Comparison of ENCODE assay signal across 9 cellular contexts in the genomic region with DNA sequence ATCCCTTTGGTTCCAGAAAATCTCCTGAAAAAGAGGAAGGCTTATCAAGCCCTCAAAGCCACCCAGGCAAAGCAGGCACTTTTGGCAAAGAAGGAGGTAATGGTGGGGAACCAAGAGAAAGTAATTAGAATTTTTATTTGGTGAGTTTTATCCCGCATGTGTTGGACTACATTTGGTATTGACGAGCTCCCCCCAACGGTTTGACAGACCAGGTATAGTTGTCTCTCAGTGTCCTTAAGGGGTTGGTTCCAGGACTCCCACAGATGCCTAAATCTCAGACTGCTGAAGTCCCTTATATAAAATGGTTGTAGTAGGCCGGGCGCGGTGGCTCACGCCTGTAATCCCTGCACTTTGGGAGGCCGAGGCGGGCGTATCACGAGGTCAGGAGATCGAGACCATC. TPM values are rescaled to one million over a fixed set of nuclear protein-coding genes. Genes with fewer than 3 reads are reported as not detected.
DNase-seq lines count a peak whose midpoint lies in the region; ATAC-seq and TF ChIP-seq lines count a peak whose summit lies in the region.
"Not testable (repeated sequence)": the region's sequence is repeated elsewhere in the genome, so short reads cannot be mapped to it uniquely, and the experiment has no call there.
"Had no signal": no experiment of that assay in that cellular context is flagged by ENCODE, and none has a peak within 500 bp of the region (broad histone marks: within the 10 kb centered on the region; RNA-seq: fewer than 3 reads in every experiment).

No MANE protein-coding gene starts in this region.

- H3K4me3 ChIP-seq in BJ (ENCODE audit: low read depth, low read length) (peak overlapping the region; percentile 82), dorsolateral prefrontal cortex (peak overlapping the region in 58 of 59 donors; percentile 56 to 96 (median 80)), right cardiac atrium (ENCODE audit: low read length) (peak overlapping the region; percentile 64)

- peaks cover 31% of the 10 kb centered on the region for H3K36me3 Mint-ChIP-seq in HFFc6 (ENCODE audit: low read depth)
- peaks cover 45% of the 10 kb centered on the region for H3K36me3 Mint-ChIP-seq in activated T-helper 2 cell treated with anti-CD3 and anti-CD28 coated beads, Interferon-gamma antibody, Interleukin-2, Interleukin-4, amounts not matched to agents 10 μg/mL and 5 μg/mL and 100 μg/mL, durations not matched to agents 14 hours and 24 hours and 36 hours (ENCODE audit: low read depth)
- H3K36me3 Mint-ChIP-seq in natural killer cell = peaks cover 17% of the 10 kb centered on the region
- peaks cover 27% of the 10 kb centered on the region for H3K36me3 Mint-ChIP-seq in stimulated activated memory B cell treated with anti-CD40 and anti-IgM and Interleukin-4, amounts not matched to agents 10 μg/mL and 1 μg/mL and 100 μg/mL, for 72 hours

- not testable (repeated sequence) for ATAC-seq in right cardiac atrium; natural killer cell; stimulated activated memory B cell treated with anti-CD40 and anti-IgM and Interleukin-4, amounts not matched to agents 10 μg/mL and 1 μg/mL and 100 μg/mL, for 72 hours

- not testable (repeated sequence) for H3K4me1 ChIP-seq in right cardiac atrium (ENCODE audit: control insufficient read depth, insufficient read depth, low read length)

- H3K4me3 Mint-ChIP-seq in HFFc6 (peak overlapping the region; percentile 92), natural killer cell (peak overlapping the region; percentile 98)
- H3K4me3 Mint-ChIP-seq in activated T-helper 2 cell treated with anti-CD3 and anti-CD28 coated beads, Interferon-gamma antibody, Interleukin-2, Interleukin-4, amounts not matched to agents 10 μg/mL and 5 μg/mL and 100 μg/mL, durations not matched to agents 14 hours and 24 hours and 36 hours (ENCODE audit: low read depth) = peak overlapping the region; percentile 94
- H3K4me3 Mint-ChIP-seq in stimulated activated memory B cell treated with anti-CD40 and anti-IgM and Interleukin-4, amounts not matched to agents 10 μg/mL and 1 μg/mL and 100 μg/mL, for 72 hours = peak overlapping the region; percentile 99

- CTCF ChIA-PET in BJ (lab: Yijun Ruan, JAX) (interaction anchor here (1.5 to 2.0 kb wide), 2 partner anchors 9 to 19 kb away, joined by 3 to 8 read pairs; no protein-coding TSS in a partner anchor), RWPE1 (lab: Yijun Ruan, JAX) (interaction anchor here (0.6 kb wide), 1 partner anchor 94 kb away, joined by 3 read pairs; no protein-coding TSS in a partner anchor)

- not testable (repeated sequence) for H3K27me3 ChIP-seq in BJ (ENCODE audit: control insufficient read depth, insufficient read depth, low read length); dorsolateral prefrontal cortex; right cardiac atrium (ENCODE audit: control insufficient read depth, insufficient read depth)

- H3K27ac Mint-ChIP-seq in HFFc6 (peak overlapping the region; percentile 96), natural killer cell (peak overlapping the region; percentile 99 to 100)
- H3K27ac Mint-ChIP-seq in activated T-helper 2 cell treated with anti-CD3 and anti-CD28 coated beads, Interferon-gamma antibody, Interleukin-2, Interleukin-4, amounts not matched to agents 10 μg/mL and 5 μg/mL and 100 μg/mL, durations not matched to agents 14 hours and 24 hours and 36 hours = peak overlapping the region; percentile 98
- peak overlapping the region; percentile 99 for H3K27ac Mint-ChIP-seq in stimulated activated memory B cell treated with anti-CD40 and anti-IgM and Interleukin-4, amounts not matched to agents 10 μg/mL and 1 μg/mL and 100 μg/mL, for 72 hours

- peaks cover 19% of the 10 kb centered on the region for H3K4me1 Mint-ChIP-seq in HFFc6 (ENCODE audit: low read depth)
- not testable (repeated sequence) for H3K4me1 Mint-ChIP-seq in activated T-helper 2 cell treated with anti-CD3 and anti-CD28 coated beads, Interferon-gamma antibody, Interleukin-2, Interleukin-4, amounts not matched to agents 10 μg/mL and 5 μg/mL and 100 μg/mL, durations not matched to agents 14 hours and 24 hours and 36 hours (ENCODE audit: low read depth)
- H3K4me1 Mint-ChIP-seq in natural killer cell = peaks cover 26 to 31% of the 10 kb centered on the region in 2 donors
- H3K4me1 Mint-ChIP-seq in stimulated activated memory B cell treated with anti-CD40 and anti-IgM and Interleukin-4, amounts not matched to agents 10 μg/mL and 1 μg/mL and 100 μg/mL, for 72 hours = peaks cover 28% of the 10 kb centered on the region

- not testable (repeated sequence) for DNase-seq in BJ (ENCODE audit: low read depth); HFFc6; RWPE1 (ENCODE audit: low spot score); activated T-helper 2 cell treated with anti-CD3 and anti-CD28 coated beads, Interferon-gamma antibody, Interleukin-2, Interleukin-4, amounts not matched to agents 10 μg/mL and 5 μg/mL and 100 μg/mL, durations not matched to agents 14 hours and 24 hours and 36 hours (ENCODE audit: low spot score); dorsolateral prefrontal cortex; right cardiac atrium; natural killer cell

- H3K9me3 Mint-ChIP-seq in HFFc6; activated T-helper 2 cell treated with anti-CD3 and anti-CD28 coated beads, Interferon-gamma antibody, Interleukin-2, Interleukin-4, amounts not matched to agents 10 μg/mL and 5 μg/mL and 100 μg/mL, durations not matched to agents 14 hours and 24 hours and 36 hours; natural killer cell; stimulated activated memory B cell treated with anti-CD40 and anti-IgM and Interleukin-4, amounts not matched to agents 10 μg/mL and 1 μg/mL and 100 μg/mL, for 72 hours: not testable (repeated sequence)

- H3K9me3 ChIP-seq in right cardiac atrium (ENCODE audit: control insufficient read depth, low read length) = not testable (repeated sequence)

- H3K27ac ChIP-seq in RWPE1 (peak overlapping the region; percentile 92), dorsolateral prefrontal cortex (peak overlapping the region in 27 of 59 donors; percentile 90 to 99 (median 97))
- not testable (repeated sequence) for H3K27ac ChIP-seq in right cardiac atrium (ENCODE audit: low read length)

- intact Hi-C loops in activated T-helper 2 cell treated with anti-CD3 and anti-CD28 coated beads, Interferon-gamma antibody, Interleukin-2, Interleukin-4, amounts not matched to agents 10 μg/mL and 5 μg/mL and 100 μg/mL, durations not matched to agents 14 hours and 24 hours and 36 hours (cut with micrococcal nuclease); dorsolateral prefrontal cortex (cut with DNase I); right cardiac atrium (cut with DNase I); natural killer cell (cut with micrococcal nuclease): not testable (repeated sequence)

- peaks cover 12% of the 10 kb centered on the region for H3K36me3 ChIP-seq in BJ (ENCODE audit: control insufficient read depth, insufficient read depth, low read length)

- POLR2A ChIA-PET in BJ (lab: Charles Lee); RWPE1 (lab: Yijun Ruan, JAX; ENCODE audit: low non-redundant PET): not testable (repeated sequence)

- 84% methylated on average over 12 of the region's 12 CpGs for WGBS in right cardiac atrium

- TF ChIP-seq CTCF in BJ (IDR thresholded peaks at IDR 0.05; ENCODE audit: insufficient read depth, low read depth, low read length); HFFc6 (IDR thresholded peaks at IDR 0.05); RWPE1 (conservative IDR thresholded peaks at IDR 0.05; ENCODE audit: low read depth); dorsolateral prefrontal cortex (IDR thresholded peaks at IDR 0.05 in 54 of 56, conservative IDR thresholded peaks at IDR 0.05 in 2 of 56; ENCODE audit: low read depth in 1 of 56, partially characterized antibody in 56 of 56); natural killer cell (IDR thresholded peaks at IDR 0.05): not testable (repeated sequence)

- not testable (repeated sequence) for H3K27me3 Mint-ChIP-seq in HFFc6 (ENCODE audit: insufficient read depth); activated T-helper 2 cell treated with anti-CD3 and anti-CD28 coated beads, Interferon-gamma antibody, Interleukin-2, Interleukin-4, amounts not matched to agents 10 μg/mL and 5 μg/mL and 100 μg/mL, durations not matched to agents 14 hours and 24 hours and 36 hours (ENCODE audit: low read depth); natural killer cell (ENCODE audit: low read depth in 2 of 2); stimulated activated memory B cell treated with anti-CD40 and anti-IgM and Interleukin-4, amounts not matched to agents 10 μg/mL and 1 μg/mL and 100 μg/mL, for 72 hours

RNA-seq across cellular contexts. Expression of a gene that starts 1.5 kb away (rescaled TPM):
- polyA plus RNA-seq in BJ (2011; rRNA removed) (30.2 and 44.4 TPM in 2 replicates), right cardiac atrium (38.7 TPM)
- polyA minus RNA-seq in BJ (2011; rRNA and poly(A)+ RNA removed) = 17.6 and 23.0 TPM in 2 replicates
- total RNA-seq in HFFc6 (2021; fragmentation: NEBNext Ultra II Directional; extraction: Animal tissue kit (Norgen Biotek cat#: 25700)) = 100 to 1,000 TPM in 4 of 6 experiments, 10 to 100 TPM in 2; 94.6 to 110 (median 105) TPM
- 149 and 151 TPM in 2 replicates for total RNA-seq in activated T-helper 2 cell treated with anti-CD3 and anti-CD28 coated beads, Interferon-gamma antibody, Interleukin-2, Interleukin-4, amounts not matched to agents 10 μg/mL and 5 μg/mL and 100 μg/mL, durations not matched to agents 14 hours and 24 hours and 36 hours
- total RNA-seq in dorsolateral prefrontal cortex (10 to 100 TPM; 50.3 to 97.8 (median 77.4) TPM), right cardiac atrium (10 to 100 TPM; 50.5 to 59.1 (median 51.7) TPM), natural killer cell (10 to 100 TPM; 66.9 to 67.2 (median 66.9) TPM)

RNA-seq across cellular contexts. Expression of a gene that starts 35.0 kb away (rescaled TPM):
- not detected in 2 replicates for polyA plus RNA-seq in BJ (2011; rRNA removed)
- not detected in 2 replicates for polyA minus RNA-seq in BJ (2011; rRNA and poly(A)+ RNA removed)
- total RNA-seq in HFFc6 (2021; fragmentation: NEBNext Ultra II Directional; extraction: Animal tissue kit (Norgen Biotek cat#: 25700)) = not detected
- not detected in 2 replicates for total RNA-seq in activated T-helper 2 cell treated with anti-CD3 and anti-CD28 coated beads, Interferon-gamma antibody, Interleukin-2, Interleukin-4, amounts not matched to agents 10 μg/mL and 5 μg/mL and 100 μg/mL, durations not matched to agents 14 hours and 24 hours and 36 hours
- 1 to 10 TPM in 5 of 120 experiments, under 1 TPM in 8, not detected in 107; 0.40 to 2.0 (median 0.81) TPM for total RNA-seq in dorsolateral prefrontal cortex
- total RNA-seq in right cardiac atrium = not detected
- polyA plus RNA-seq in right cardiac atrium = not detected
- 1 to 10 TPM in 2 of 3 donors, not detected in 1; 3.7 to 4.7 TPM for total RNA-seq in natural killer cell
- total RNA-seq: left colon had no signal

RNA-seq across cellular contexts. Expression of a gene that starts 48.4 kb away (rescaled TPM):
- polyA plus RNA-seq in BJ (2011; rRNA removed) (45.7 and 50.6 TPM in 2 replicates), right cardiac atrium (19.3 TPM)
- 14.9 and 24.5 TPM in 2 replicates for polyA minus RNA-seq in BJ (2011; rRNA and poly(A)+ RNA removed)
- total RNA-seq in HFFc6 (2021; fragmentation: NEBNext Ultra II Directional; extraction: Animal tissue kit (Norgen Biotek cat#: 25700)) = 10 to 100 TPM; 38.0 to 51.7 (median 42.5) TPM
- 51.3 and 53.1 TPM in 2 replicates for total RNA-seq in activated T-helper 2 cell treated with anti-CD3 and anti-CD28 coated beads, Interferon-gamma antibody, Interleukin-2, Interleukin-4, amounts not matched to agents 10 μg/mL and 5 μg/mL and 100 μg/mL, durations not matched to agents 14 hours and 24 hours and 36 hours
- total RNA-seq in dorsolateral prefrontal cortex (10 to 100 TPM; 33.3 to 56.8 (median 43.9) TPM), right cardiac atrium (10 to 100 TPM; 19.2 to 32.4 (median 28.9) TPM), natural killer cell (10 to 100 TPM; 52.4 to 71.2 (median 59.8) TPM)
